In the genomic region with DNA sequence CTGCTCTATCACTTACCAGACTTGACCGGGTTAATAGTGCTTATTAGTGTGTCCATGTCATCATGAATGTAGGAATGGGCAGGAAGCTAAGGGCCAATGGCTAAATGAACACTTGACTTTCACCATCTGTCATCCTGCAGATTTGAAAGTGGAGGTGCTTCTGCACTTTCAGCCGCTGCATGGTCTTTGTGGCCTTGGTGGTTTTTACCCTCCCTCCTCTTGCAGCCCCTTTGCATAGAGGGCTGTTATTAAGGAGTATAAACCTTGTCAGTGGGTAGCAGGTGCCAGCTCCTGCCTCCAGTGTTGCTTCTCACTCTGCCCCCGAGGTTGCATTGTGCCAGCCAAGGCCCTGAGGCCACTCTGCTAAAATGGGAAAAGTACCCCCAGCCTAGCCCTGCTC, we compare ENCODE assay signal across 12 cellular contexts.
DNase-seq lines count a peak whose midpoint lies in the region; ATAC-seq and TF ChIP-seq lines count a peak whose summit lies in the region.
"Had no signal": no experiment of that assay in that cellular context is flagged by ENCODE, and none has a peak within 500 bp of the region (broad histone marks: within the 10 kb centered on the region; RNA-seq: fewer than 3 reads in every experiment).

No MANE protein-coding gene starts in this region.

- no peak for TF ChIP-seq CTCF in GM23338 (conservative IDR thresholded peaks at IDR 0.05; ENCODE audit: low read depth in 2 of 2)

- DNase-seq in immature natural killer cell (peak in 2 of 3 donors; percentile 10 to 30), CD1c-positive myeloid dendritic cell (ENCODE audit: extremely low spot score) (no peak), NCI-H1694 treated with DMSO at 0.1 percent for 48 hours (lab: John Stamatoyannopoulos, UW) (no peak), NCI-H526 (lab: John Stamatoyannopoulos, UW) (no peak), GM23338 (ENCODE audit: low spot score) (no peak)
- DNase-seq: mammary epithelial cell had no signal

- H3K4me3 Mint-ChIP-seq in immature natural killer cell (no peak overlapping the region), GM23338 (no peak overlapping the region)

- peak overlapping the region in 4 of 6 donors; percentile 3 to 59 (median 48) for H3K27ac Mint-ChIP-seq in immature natural killer cell
- H3K27ac Mint-ChIP-seq in GM23338: no peak overlapping the region
- H3K27ac Mint-ChIP-seq: activated T-helper 2 cell treated with anti-CD3 and anti-CD28 coated beads, Interferon-gamma antibody, Interleukin-2, Interleukin-4, amounts not matched to agents 10 μg/mL and 5 μg/mL and 100 μg/mL, durations not matched to agents 14 hours and 24 hours and 36 hours had no signal

- H3K9me2 ChIP-seq in GM23338 (ENCODE audit: insufficient read depth): no peaks in the 10 kb centered on the region

- H3K27me3 Mint-ChIP-seq in immature natural killer cell (ENCODE audit: low read depth in 3 of 3) (peaks cover 0 to 12% (median 8%) of the 10 kb centered on the region in 3 donors), GM23338 (ENCODE audit: insufficient read depth, low read depth, poor library complexity) (no peaks in the 10 kb centered on the region)

- no peaks in the 10 kb centered on the region for H4K20me1 ChIP-seq in GM23338 (replicated peaks; ENCODE audit: insufficient read depth)

- no peaks in the 10 kb centered on the region for H3F3A ChIP-seq in GM23338 (replicated peaks; ENCODE audit: low read depth)

- no peaks in the 10 kb centered on the region for H3K4me1 ChIP-seq in GM23338 (ENCODE audit: insufficient read depth)
- H3K4me1 ChIP-seq: parathyroid adenoma had no signal

- no peaks in the 10 kb centered on the region for H3K79me2 ChIP-seq in GM23338 (replicated peaks; ENCODE audit: insufficient read depth)
- H3K79me2 ChIP-seq: parathyroid adenoma had no signal

- H3K4me1 Mint-ChIP-seq in immature natural killer cell (peaks cover 16 to 27% of the 10 kb centered on the region in 2 donors), GM23338 (peaks cover 8% of the 10 kb centered on the region; the same call in 2 of the 3 replicates)

- H3K27me3 ChIP-seq in GM23338 (ENCODE audit: insufficient read depth): no peaks in the 10 kb centered on the region

- H3K27ac ChIP-seq in GM23338 (ENCODE audit: low read depth): no peak overlapping the region
- H3K27ac ChIP-seq: HL-60, parathyroid adenoma had no signal

- no peaks in the 10 kb centered on the region for H3K36me3 Mint-ChIP-seq in immature natural killer cell
- no peaks in the 10 kb centered on the region for H3K36me3 Mint-ChIP-seq in GM23338 (ENCODE audit: low read depth)

- H2AFZ ChIP-seq in GM23338: no peak overlapping the region
- H2AFZ ChIP-seq: parathyroid adenoma had no signal

- H3K4me3 ChIP-seq in GM23338: no peak overlapping the region

- H3K9me3 Mint-ChIP-seq in immature natural killer cell (no peaks in the 10 kb centered on the region), GM23338 (no peaks in the 10 kb centered on the region)
- H3K9me3 Mint-ChIP-seq: activated T-helper 2 cell treated with anti-CD3 and anti-CD28 coated beads, Interferon-gamma antibody, Interleukin-2, Interleukin-4, amounts not matched to agents 10 μg/mL and 5 μg/mL and 100 μg/mL, durations not matched to agents 14 hours and 24 hours and 36 hours had no signal

- ATAC-seq in GM19025 (IDR thresholded peaks at IDR 0.05; ENCODE audit: low read depth, unreplicated experiment): peak; percentile 61
- ATAC-seq in GM21529 (IDR thresholded peaks at IDR 0.05; ENCODE audit: unreplicated experiment): peak; percentile 78
- ATAC-seq in HG03097 (IDR thresholded peaks at IDR 0.05; ENCODE audit: low FRiP score, unreplicated experiment): peak; percentile 78
- no peak for ATAC-seq in GM23338

- no peak overlapping the region for H3K4me2 ChIP-seq in GM23338

- H3K36me3 ChIP-seq in GM23338 (ENCODE audit: insufficient read depth): no peaks in the 10 kb centered on the region

TF ChIP-seq in GM23338, 12 proteins besides CTCF, POLR2A, EP300 and RAD21 (continues in another document):
- TF ChIP-seq EZH2phosphoT487 (IDR thresholded peaks at IDR 0.05; ENCODE audit: unreplicated experiment) (no peak), STAT1 (IDR thresholded peaks at IDR 0.05; ENCODE audit: unreplicated experiment) (no peak), ZNF114 (CRISPR knock-in tag; IDR thresholded peaks at IDR 0.05) (no peak), ETS1 (IDR thresholded peaks at IDR 0.05) (no peak), POLR2AphosphoS5 (IDR thresholded peaks at IDR 0.05; ENCODE audit: low read depth) (no peak), ZNF331 (CRISPR knock-in tag; IDR thresholded peaks at IDR 0.05; ENCODE audit: low read depth) (no peak), EZH2 (IDR thresholded peaks at IDR 0.05; ENCODE audit: low read depth, unreplicated experiment) (no peak), CREB1 (CRISPR knock-in tag; IDR thresholded peaks at IDR 0.05; ENCODE audit: low read depth) (no peak), NANOG (IDR thresholded peaks at IDR 0.05; ENCODE audit: borderline replicate concordance) (no peak)
- TF ChIP-seq, protein P1, sequence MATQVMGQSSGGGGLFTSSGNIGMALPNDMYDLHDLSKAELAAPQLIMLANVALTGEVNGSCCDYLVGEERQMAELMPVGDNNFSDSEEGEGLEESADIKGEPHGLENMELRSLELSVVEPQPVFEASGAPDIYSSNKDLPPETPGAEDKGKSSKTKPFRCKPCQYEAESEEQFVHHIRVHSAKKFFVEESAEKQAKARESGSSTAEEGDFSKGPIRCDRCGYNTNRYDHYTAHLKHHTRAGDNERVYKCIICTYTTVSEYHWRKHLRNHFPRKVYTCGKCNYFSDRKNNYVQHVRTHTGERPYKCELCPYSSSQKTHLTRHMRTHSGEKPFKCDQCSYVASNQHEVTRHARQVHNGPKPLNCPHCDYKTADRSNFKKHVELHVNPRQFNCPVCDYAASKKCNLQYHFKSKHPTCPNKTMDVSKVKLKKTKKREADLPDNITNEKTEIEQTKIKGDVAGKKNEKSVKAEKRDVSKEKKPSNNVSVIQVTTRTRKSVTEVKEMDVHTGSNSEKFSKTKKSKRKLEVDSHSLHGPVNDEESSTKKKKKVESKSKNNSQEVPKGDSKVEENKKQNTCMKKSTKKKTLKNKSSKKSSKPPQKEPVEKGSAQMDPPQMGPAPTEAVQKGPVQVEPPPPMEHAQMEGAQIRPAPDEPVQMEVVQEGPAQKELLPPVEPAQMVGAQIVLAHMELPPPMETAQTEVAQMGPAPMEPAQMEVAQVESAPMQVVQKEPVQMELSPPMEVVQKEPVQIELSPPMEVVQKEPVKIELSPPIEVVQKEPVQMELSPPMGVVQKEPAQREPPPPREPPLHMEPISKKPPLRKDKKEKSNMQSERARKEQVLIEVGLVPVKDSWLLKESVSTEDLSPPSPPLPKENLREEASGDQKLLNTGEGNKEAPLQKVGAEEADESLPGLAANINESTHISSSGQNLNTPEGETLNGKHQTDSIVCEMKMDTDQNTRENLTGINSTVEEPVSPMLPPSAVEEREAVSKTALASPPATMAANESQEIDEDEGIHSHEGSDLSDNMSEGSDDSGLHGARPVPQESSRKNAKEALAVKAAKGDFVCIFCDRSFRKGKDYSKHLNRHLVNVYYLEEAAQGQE (IDR thresholded peaks at IDR 0.05; ENCODE audit: unreplicated experiment): no peak

Comparison
In these comparisons a context has a peak if more than half of its experiments do, and no peak if none do; other contexts are left out.
1. DNase-seq: peak in immature natural killer cell (2 of 3); none in CD1c-positive myeloid dendritic cell (single experiment), NCI-H1694 treated with DMSO at 0.1 percent for 48 hours (single experiment), NCI-H526 (0 of 2) and GM23338 (single experiment).